In genomic region chr7:90175667-90176066, GRCh38 we compare ENCODE assay signal across 18 cellular contexts. TPM values are rescaled to one million over a fixed set of nuclear protein-coding genes. Genes with fewer than 3 reads are reported as not detected.
DNase-seq lines count a peak whose midpoint lies in the region; ATAC-seq and TF ChIP-seq lines count a peak whose summit lies in the region.
"Had no signal": no experiment of that assay in that cellular context is flagged by ENCODE, and none has a peak within 500 bp of the region (broad histone marks: within the 10 kb centered on the region; RNA-seq: fewer than 3 reads in every experiment).

No MANE protein-coding gene starts in this region.

- H3K27me3 Mint-ChIP-seq in activated CD8-positive, alpha-beta T cell treated with anti-CD3 and anti-CD28 coated beads for 36 hours, result peaks cover 26% of the 10 kb centered on the region

- no peak overlapping the region for H4K12ac ChIP-seq in trophoblast cell (ENCODE audit: low read depth, low read length)

- no peak overlapping the region for H2BK5ac ChIP-seq in trophoblast cell (ENCODE audit: low read depth, low read length, poor library complexity)

- H3K4me1 ChIP-seq in trophoblast cell (ENCODE audit: control insufficient read depth in 1 of 2, insufficient read depth in 2 of 2, low read length in 2 of 2), result peaks cover 0 to 3% of the 10 kb centered on the region in 2 experiments
- peaks cover 3% of the 10 kb centered on the region for H3K4me1 ChIP-seq in upper lobe of right lung

- no peak overlapping the region for H2AFZ ChIP-seq in trophoblast cell (ENCODE audit: insufficient read depth, low read length, poor library complexity)

- H3K4me1 Mint-ChIP-seq in activated CD8-positive, alpha-beta T cell treated with anti-CD3 and anti-CD28 coated beads for 36 hours (ENCODE audit: low read depth), result peaks cover 29% of the 10 kb centered on the region

- H4K91ac ChIP-seq in trophoblast cell (ENCODE audit: low read depth, low read length), result no peak overlapping the region

- no CpG with 5 or more reads among the region's 4 CpGs for WGBS in trophoblast cell (ENCODE audit: extremely low coverage, insufficient coverage, insufficient read length)

- H3K79me1 ChIP-seq in trophoblast cell (ENCODE audit: low read length), result no peaks in the 10 kb centered on the region

- H4K8ac ChIP-seq in trophoblast cell (ENCODE audit: low read depth, low read length), result no peak overlapping the region

- H2AK5ac ChIP-seq in trophoblast cell (ENCODE audit: low read length), result no peak overlapping the region

- no peak overlapping the region for H3K4me3 Mint-ChIP-seq in activated CD8-positive, alpha-beta T cell treated with anti-CD3 and anti-CD28 coated beads for 36 hours
- H3K4me3 Mint-ChIP-seq: CD14-positive monocyte; CD4-positive, alpha-beta memory T cell; HFFc6 had no signal

- H2BK120ac ChIP-seq in trophoblast cell (ENCODE audit: insufficient read depth, low read length, poor library complexity), result no peak overlapping the region

- peaks cover 0 to 2% of the 10 kb centered on the region in 2 experiments for H3K36me3 ChIP-seq in trophoblast cell (ENCODE audit: control insufficient read depth in 1 of 2, insufficient read depth in 2 of 2, low read length in 2 of 2)
- H3K36me3 ChIP-seq in upper lobe of right lung, result no peaks in the 10 kb centered on the region

- H3K27me3 ChIP-seq in dorsolateral prefrontal cortex (no peaks in the 10 kb centered on the region), trophoblast cell (ENCODE audit: insufficient read depth, low read length) (no peaks in the 10 kb centered on the region), upper lobe of right lung (no peaks in the 10 kb centered on the region)

- no peak overlapping the region for H2BK12ac ChIP-seq in trophoblast cell (ENCODE audit: low read length)

- no peaks in the 10 kb centered on the region for H3K79me2 ChIP-seq in trophoblast cell (ENCODE audit: control insufficient read depth, insufficient read depth, low read length, poor library complexity)

- DNase-seq in dorsolateral prefrontal cortex (no peak), left lobe of liver (ENCODE audit: low spot score) (no peak), trophoblast cell (no peak), upper lobe of right lung (no peak), A172 (ENCODE audit: low spot score) (no peak), MV-4-11 (lab: John Stamatoyannopoulos, UW) (no peak)
- DNase-seq in activated CD8-positive, alpha-beta T cell treated with anti-CD3 and anti-CD28 coated beads for 36 hours, result no peak
- DNase-seq: AML-193; Calu3; CD4-positive, alpha-beta memory T cell; DMS79 treated with DMSO at 0.1 percent for 48 hours; GOT3; H7; HFFc6 had no signal

- H3K27ac ChIP-seq in dorsolateral prefrontal cortex (peak overlapping the region in 31 of 59 donors; percentile 8 to 82 (median 59)), trophoblast cell (ENCODE audit: low read depth, low read length) (no peak overlapping the region), upper lobe of right lung (no peak overlapping the region)

- CTCF ChIA-PET in activated CD8-positive, alpha-beta T cell treated with anti-CD3 and anti-CD28 coated beads for 36 hours (lab: Charles Lee), result interaction anchor here (1.6 kb wide), 1 partner anchor 10 kb away, joined by 3 read pairs; no protein-coding TSS in a partner anchor

- H3K18ac ChIP-seq in trophoblast cell (ENCODE audit: low read length), result no peak overlapping the region

- no peak overlapping the region for H3K23ac ChIP-seq in trophoblast cell (ENCODE audit: low read length)

- H3K27ac Mint-ChIP-seq in activated CD8-positive, alpha-beta T cell treated with anti-CD3 and anti-CD28 coated beads for 36 hours, result no peak overlapping the region
- H3K27ac Mint-ChIP-seq: CD14-positive monocyte; CD4-positive, alpha-beta memory T cell; HFFc6 had no signal

- H3K9ac ChIP-seq in trophoblast cell (ENCODE audit: low read length), result no peak overlapping the region

- POLR2A ChIA-PET in activated CD8-positive, alpha-beta T cell treated with anti-CD3 and anti-CD28 coated beads for 36 hours (lab: Charles Lee), result no interaction called here

- H3K9me3 Mint-ChIP-seq in activated CD8-positive, alpha-beta T cell treated with anti-CD3 and anti-CD28 coated beads for 36 hours, result peaks cover 2% of the 10 kb centered on the region

- no peak overlapping the region for H3K14ac ChIP-seq in trophoblast cell (ENCODE audit: low read length)

- H3K4ac ChIP-seq in trophoblast cell (ENCODE audit: low read depth, low read length), result no peak overlapping the region

- H3K36me3 Mint-ChIP-seq in activated CD8-positive, alpha-beta T cell treated with anti-CD3 and anti-CD28 coated beads for 36 hours (ENCODE audit: low read depth), result no peaks in the 10 kb centered on the region
- H3K36me3 Mint-ChIP-seq: CD14-positive monocyte; CD4-positive, alpha-beta memory T cell had no signal

- intact Hi-C loops in dorsolateral prefrontal cortex (cut with DNase I), result loop anchor here in 1 of 2 donors (5.0 kb wide), 1 partner anchor 37 kb away; the partner anchor contains the start of gene STEAP2
- intact Hi-C loops in upper lobe of right lung (cut with DNase I), result no loop called here
- intact Hi-C loops in activated CD8-positive, alpha-beta T cell treated with anti-CD3 and anti-CD28 coated beads for 36 hours (cut with micrococcal nuclease), result no loop called here

- TF ChIP-seq CTCF in dorsolateral prefrontal cortex (IDR thresholded peaks at IDR 0.05 in 54 of 56, conservative IDR thresholded peaks at IDR 0.05 in 2 of 56; ENCODE audit: low read depth in 1 of 56, partially characterized antibody in 56 of 56) (no peak), upper lobe of right lung (IDR thresholded peaks at IDR 0.05) (no peak)
- TF ChIP-seq CTCF in activated CD8-positive, alpha-beta T cell treated with anti-CD3 and anti-CD28 coated beads for 36 hours (IDR thresholded peaks at IDR 0.05), result no peak

- no peak overlapping the region for H3K4me2 ChIP-seq in trophoblast cell (ENCODE audit: low read length)
- H3K4me2 ChIP-seq: A549 had no signal

- ATAC-seq in left lobe of liver, result peak; percentile 30
- peak; percentile 21 for ATAC-seq in upper lobe of right lung
- no peak for ATAC-seq in activated CD8-positive, alpha-beta T cell treated with anti-CD3 and anti-CD28 coated beads for 36 hours
- ATAC-seq: A549, GM12878, HCT116 had no signal

- H3K4me3 ChIP-seq in dorsolateral prefrontal cortex (no peak overlapping the region), trophoblast cell (ENCODE audit: low read depth, low read length) (peak overlapping the region; percentile 7), upper lobe of right lung (no peak overlapping the region)
- H3K4me3 ChIP-seq: A549, GM12878 had no signal

- H3K9me3 ChIP-seq in trophoblast cell (ENCODE audit: insufficient read depth, low read depth, low read length) (peaks cover 9% of the 10 kb centered on the region), upper lobe of right lung (no peaks in the 10 kb centered on the region)

RNA-seq across cellular contexts. Expression of gene STEAP1, which starts 21.4 kb away (rescaled TPM):
- total RNA-seq in dorsolateral prefrontal cortex, result 1 to 10 TPM in 118 of 120 experiments, under 1 TPM in 2; 0.78 to 8.2 (median 3.8) TPM
- 5.5 TPM for total RNA-seq in left lobe of liver
- 0.42 and 0.47 TPM in 2 replicates for polyA plus RNA-seq in trophoblast cell (2013)
- total RNA-seq in upper lobe of right lung, result 5.7 TPM
- total RNA-seq in activated CD8-positive, alpha-beta T cell treated with anti-CD3 and anti-CD28 coated beads for 36 hours, result under 1 TPM; 0.27 to 0.51 TPM
- total RNA-seq in A172 (2014; rRNA removed; shearing (Covaris generic)), result 0.83 and 1.5 TPM in 2 replicates
- total RNA-seq: CD4-positive, alpha-beta memory T cell had no signal
- polyA plus RNA-seq: CD14-positive monocyte; CD4-positive, alpha-beta memory T cell had no signal

RNA-seq across cellular contexts. Expression of gene STEAP2, which starts 35.9 kb away (rescaled TPM):
- total RNA-seq in dorsolateral prefrontal cortex, result 10 to 100 TPM; 15.5 to 92.8 (median 53.9) TPM
- 0.81 TPM for total RNA-seq in left lobe of liver
- 0.15 and 0.17 TPM in 2 replicates for polyA plus RNA-seq in trophoblast cell (2013)
- total RNA-seq in upper lobe of right lung, result 11.5 TPM
- not detected for total RNA-seq in activated CD8-positive, alpha-beta T cell treated with anti-CD3 and anti-CD28 coated beads for 36 hours
- 2.5 and 18.5 TPM in 2 replicates for total RNA-seq in A172 (2014; rRNA removed; shearing (Covaris generic))
- polyA plus RNA-seq: CD14-positive monocyte; CD4-positive, alpha-beta memory T cell had no signal

Comparison
In these comparisons a context has a peak if more than half of its experiments do, and no peak if none do; other contexts are left out.
1. H3K27ac ChIP-seq: peak in dorsolateral prefrontal cortex (31 of 59); none in trophoblast cell (single experiment) and upper lobe of right lung (single experiment).